16 cellular contexts compared by ENCODE assay signal in the genomic region with DNA sequence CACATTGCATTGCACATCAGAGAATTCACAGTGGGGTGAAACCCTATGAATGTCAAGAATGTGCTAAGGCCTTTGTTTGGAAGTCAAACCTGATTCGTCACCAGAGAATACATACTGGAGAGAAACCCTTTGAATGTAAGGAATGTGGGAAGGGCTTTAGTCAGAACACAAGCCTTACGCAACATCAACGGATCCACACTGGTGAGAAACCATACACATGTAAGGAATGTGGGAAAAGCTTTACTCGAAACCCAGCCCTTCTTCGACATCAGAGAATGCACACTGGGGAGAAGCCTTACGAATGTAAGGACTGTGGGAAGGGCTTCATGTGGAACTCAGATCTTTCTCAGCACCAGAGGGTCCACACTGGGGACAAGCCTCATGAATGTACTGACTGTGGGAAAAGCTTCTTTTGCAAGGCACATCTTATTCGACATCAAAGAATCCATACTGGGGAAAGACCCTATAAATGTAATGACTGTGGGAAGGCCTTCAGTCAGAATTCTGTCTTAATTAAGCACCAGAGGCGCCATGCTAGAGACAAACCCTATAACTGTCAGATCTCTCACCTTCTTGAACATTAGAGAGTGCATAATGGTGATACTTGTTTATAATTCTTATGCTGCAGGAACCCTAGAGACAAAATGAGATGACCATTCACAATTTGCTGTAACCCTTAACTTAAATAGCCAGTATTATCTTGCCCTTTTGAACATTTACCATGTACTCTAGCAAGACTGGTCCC. TPM values are rescaled to one million over a fixed set of nuclear protein-coding genes. Genes with fewer than 3 reads are reported as not detected.
"Had no signal": no experiment of that assay in that cellular context is flagged by ENCODE, and none has a peak within 500 bp of the region (broad histone marks: within the 10 kb centered on the region; RNA-seq: fewer than 3 reads in every experiment).

No MANE protein-coding gene starts in this region.

- H3K4me3 Mint-ChIP-seq: natural killer cell treated with Interleukin-12 subunit alpha and Interleukin-12 subunit beta and Interleukin-15 and Interleukin-18, amount 100 ng/mL, for 72 hours; WTC11 had no signal

- H3K36me3 ChIP-seq: brain microvascular endothelial cell had no signal

- H3K9me3 ChIP-seq: prostate gland had no signal

- H3K4me3 ChIP-seq: adrenal gland, prostate gland had no signal

- H3K4me1 ChIP-seq: adrenal gland, prostate gland had no signal

- H3K27ac ChIP-seq: adrenal gland, brain microvascular endothelial cell, prostate gland had no signal

- DNase-seq: activated CD4-positive, alpha-beta T cell treated with anti-CD3 and anti-CD28 coated beads for 48 hours; activated naive CD4-positive, alpha-beta T cell treated with Interleukin-2 at 50 U/mL for 16 hours; adrenal gland; brain microvascular endothelial cell; foreskin melanocyte; head of caudate nucleus; occipital lobe; stimulated activated CD4-positive, alpha-beta T cell treated with anti-CD3 and anti-CD28 coated beads, Interleukin-2, amount 100 ng/mL, for 24 hours; stimulated activated naive CD4-positive, alpha-beta T cell; trophoblast cell had no signal

- H3K4me1 Mint-ChIP-seq: WTC11 had no signal

- H3K27ac Mint-ChIP-seq: natural killer cell treated with Interleukin-12 subunit alpha and Interleukin-12 subunit beta and Interleukin-15 and Interleukin-18, amount 100 ng/mL, for 72 hours; WTC11 had no signal

- H3K27me3 ChIP-seq: adrenal gland, brain microvascular endothelial cell had no signal

- ATAC-seq: natural killer cell treated with Interleukin-12 subunit alpha and Interleukin-12 subunit beta and Interleukin-15 and Interleukin-18, amount 100 ng/mL, for 72 hours; sciatic nerve; WTC11 had no signal

RNA-seq across cellular contexts. Expression of a gene that starts 9.0 kb away (rescaled TPM):
- total RNA-seq: chondrocyte had no signal

RNA-seq across cellular contexts. Expression of a gene that starts 39.3 kb away (rescaled TPM):
- total RNA-seq: chondrocyte; occipital lobe; prostate gland; sciatic nerve; T-helper 1 cell treated with Interleukin-12 subunit alpha and Interleukin-12 subunit beta and Interleukin-4 antibody, amounts not matched to agents 30 ng/mL and 1 ng/mL, for 36 hours had no signal
